In the genomic region with DNA sequence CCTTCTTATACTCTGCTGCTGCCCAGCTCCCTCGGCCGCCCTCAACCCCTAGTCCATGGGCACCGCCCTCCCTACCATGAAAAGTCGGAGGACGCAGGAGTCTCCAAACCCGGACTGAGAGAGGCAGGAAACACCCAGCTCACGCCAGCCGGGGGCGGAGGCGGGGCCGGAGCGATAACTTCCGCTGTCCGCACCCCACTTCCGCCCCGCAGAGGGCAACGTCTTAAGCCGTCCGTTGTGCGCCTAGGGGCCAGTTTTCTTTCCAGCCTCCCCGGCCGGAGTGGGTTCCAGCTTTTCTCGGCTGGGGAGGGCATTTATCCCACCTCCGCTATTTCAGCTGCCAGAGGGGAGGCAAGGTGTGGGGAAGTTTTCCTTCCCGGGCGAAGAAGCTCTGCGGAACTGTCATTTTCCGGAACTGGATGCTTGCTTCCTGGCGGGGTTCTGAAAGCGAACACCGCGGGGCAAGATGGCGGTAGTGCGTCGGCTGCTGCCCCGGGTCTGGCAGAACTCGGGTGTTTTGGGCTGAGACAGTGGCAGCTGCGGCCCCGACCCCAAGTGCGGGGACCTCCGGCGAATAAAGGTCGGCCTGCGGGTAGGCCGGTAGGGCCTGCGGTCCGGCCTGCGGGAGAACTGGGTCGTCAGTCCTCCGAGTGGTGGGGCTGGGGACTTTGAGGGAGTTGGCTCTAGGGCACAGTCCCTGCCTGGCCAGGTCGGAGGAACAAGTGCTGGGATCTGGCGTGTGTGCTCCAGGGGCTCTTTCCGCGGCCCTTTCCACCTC, we compare ENCODE assay signal across 8 cellular contexts.
DNase-seq lines count a peak whose midpoint lies in the region; ATAC-seq and TF ChIP-seq lines count a peak whose summit lies in the region.

A gene with protein sequence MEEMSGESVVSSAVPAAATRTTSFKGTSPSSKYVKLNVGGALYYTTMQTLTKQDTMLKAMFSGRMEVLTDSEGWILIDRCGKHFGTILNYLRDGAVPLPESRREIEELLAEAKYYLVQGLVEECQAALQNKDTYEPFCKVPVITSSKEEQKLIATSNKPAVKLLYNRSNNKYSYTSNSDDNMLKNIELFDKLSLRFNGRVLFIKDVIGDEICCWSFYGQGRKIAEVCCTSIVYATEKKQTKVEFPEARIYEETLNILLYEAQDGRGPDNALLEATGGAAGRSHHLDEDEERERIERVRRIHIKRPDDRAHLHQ (minus strand): TSS at position 116 of the 778 bp plus-strand sequence. CDS start 38 bp downstream, at position 78.
A gene with protein sequence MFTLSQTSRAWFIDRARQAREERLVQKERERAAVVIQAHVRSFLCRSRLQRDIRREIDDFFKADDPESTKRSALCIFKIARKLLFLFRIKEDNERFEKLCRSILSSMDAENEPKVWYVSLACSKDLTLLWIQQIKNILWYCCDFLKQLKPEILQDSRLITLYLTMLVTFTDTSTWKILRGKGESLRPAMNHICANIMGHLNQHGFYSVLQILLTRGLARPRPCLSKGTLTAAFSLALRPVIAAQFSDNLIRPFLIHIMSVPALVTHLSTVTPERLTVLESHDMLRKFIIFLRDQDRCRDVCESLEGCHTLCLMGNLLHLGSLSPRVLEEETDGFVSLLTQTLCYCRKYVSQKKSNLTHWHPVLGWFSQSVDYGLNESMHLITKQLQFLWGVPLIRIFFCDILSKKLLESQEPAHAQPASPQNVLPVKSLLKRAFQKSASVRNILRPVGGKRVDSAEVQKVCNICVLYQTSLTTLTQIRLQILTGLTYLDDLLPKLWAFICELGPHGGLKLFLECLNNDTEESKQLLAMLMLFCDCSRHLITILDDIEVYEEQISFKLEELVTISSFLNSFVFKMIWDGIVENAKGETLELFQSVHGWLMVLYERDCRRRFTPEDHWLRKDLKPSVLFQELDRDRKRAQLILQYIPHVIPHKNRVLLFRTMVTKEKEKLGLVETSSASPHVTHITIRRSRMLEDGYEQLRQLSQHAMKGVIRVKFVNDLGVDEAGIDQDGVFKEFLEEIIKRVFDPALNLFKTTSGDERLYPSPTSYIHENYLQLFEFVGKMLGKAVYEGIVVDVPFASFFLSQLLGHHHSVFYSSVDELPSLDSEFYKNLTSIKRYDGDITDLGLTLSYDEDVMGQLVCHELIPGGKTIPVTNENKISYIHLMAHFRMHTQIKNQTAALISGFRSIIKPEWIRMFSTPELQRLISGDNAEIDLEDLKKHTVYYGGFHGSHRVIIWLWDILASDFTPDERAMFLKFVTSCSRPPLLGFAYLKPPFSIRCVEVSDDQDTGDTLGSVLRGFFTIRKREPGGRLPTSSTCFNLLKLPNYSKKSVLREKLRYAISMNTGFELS (plus strand): TSS at position 450 of the 778 bp plus-strand sequence. CDS start 5,918 bp downstream, outside the sequence.

- DNase-seq in AG10803 (ENCODE audit: low read depth) (peak; percentile 92), NCI-H446 (lab: John Stamatoyannopoulos, UW) (peak; percentile 75 to 92), cardiac fibroblast (ENCODE audit: low read depth in 2 of 2) (peak; percentile 94), iris pigment epithelial cell (ENCODE audit: low read depth) (peak; percentile 91)
- DNase-seq in activated CD4-positive, CD25-positive, alpha-beta regulatory T cell (lab: John Stamatoyannopoulos, UW): peak; percentile 70 to 73 (median 72)
- DNase-seq in stimulated activated CD4-positive, alpha-beta T cell treated with anti-CD3 and anti-CD28 coated beads, Interleukin-12 subunit alpha, Interleukin-12 subunit beta, amount 100 ng/mL, for 24 hours (ENCODE audit: low read depth in 2 of 2): peak; percentile 66 to 78

- no peak for TF ChIP-seq CTCF in AG10803 (conservative IDR thresholded peaks at IDR 0.05; ENCODE audit: low read length)
- TF ChIP-seq CTCF in cardiac fibroblast (IDR thresholded peaks at IDR 0.05; ENCODE audit: low read depth, low read length): no peak

- TF ChIP-seq POLR2A in GM19099 (IDR thresholded peaks at IDR 0.05; ENCODE audit: extremely low read depth, insufficient read length, low read depth): peak; percentile 79

- H3K4me3 ChIP-seq in AG10803 (ENCODE audit: low read length) (peak within 1 kb of the TSS; percentile 99), cardiac fibroblast (replicated peaks in 1 of 2; ENCODE audit: low read depth in 2 of 2, low read length in 2 of 2) (peak within 1 kb of the TSS; percentile 90 to 93)

- ATAC-seq in HG03354 (IDR thresholded peaks at IDR 0.05; ENCODE audit: poor library complexity, severe bottlenecking, unreplicated experiment): peak; percentile 95

Comparison
In these comparisons a context has a peak if more than half of its experiments do, and no peak if none do; other contexts are left out.
1. Peak in every context shown above with its lines: DNase-seq, ATAC-seq and H3K4me3 ChIP-seq.